Comparison of ENCODE assay signal across 33 cellular contexts in genomic region chr3:113040231-113040630, GRCh38.
"Had no signal": no experiment of that assay in that cellular context is flagged by ENCODE, and none has a peak within 500 bp of the region (broad histone marks: within the 10 kb centered on the region; RNA-seq: fewer than 3 reads in every experiment).

No MANE protein-coding gene starts in this region.

- FAIRE-seq: TTC549 had no signal

- DNase-seq: activated B cell treated with CpG ODN at 0.5 μM for 24 hours; activated CD4-positive, alpha-beta memory T cell treated with anti-CD3 and anti-CD28 coated beads for 36 hours; activated CD4-positive, alpha-beta T cell treated with anti-CD3 and anti-CD28 coated beads for 4 hours; activated CD4-positive, alpha-beta T cell treated with anti-CD3 and anti-CD28 coated beads, Interleukin-2, amount 10 ng/mL, durations not matched to agents 24 days and 14 days; activated CD4-positive, alpha-beta T cell treated with anti-CD3 and anti-CD28 coated beads, Interleukin-2, amount 50 U/mL, for 1 hour; activated CD4-positive, alpha-beta T cell treated with anti-CD3 and anti-CD28 coated beads, Interleukin-2, amount 50 U/mL, for 4 hours; activated CD4-positive, CD25-positive, alpha-beta regulatory T cell treated with anti-CD3 and anti-CD28 coated beads, Interleukin-2, amount 50 U/mL, for 72 hours; activated CD8-positive, alpha-beta memory T cell treated with anti-CD3 and anti-CD28 coated beads, Interleukin-2, amount 50 U/mL, for 4 hours; activated CD8-positive, alpha-beta T cell treated with anti-CD3 and anti-CD28 coated beads for 36 hours; activated effector memory CD4-positive, alpha-beta T cell treated with anti-CD3 and anti-CD28 coated beads, Interleukin-2, amount 50 U/mL, for 16 hours; activated gamma-delta T cell treated with Interleukin-2 at 50 U/mL for 16 hours; activated naive CD4-positive, alpha-beta T cell; activated naive CD4-positive, alpha-beta T cell treated with anti-CD3 and anti-CD28 coated beads for 36 hours; activated naive CD4-positive, alpha-beta T cell treated with anti-CD3 and anti-CD28 coated beads, Interleukin-2, amount 50 U/mL, for 16 hours; activated naive CD8-positive, alpha-beta T cell treated with anti-CD3 and anti-CD28 coated beads for 36 hours; activated T-cell treated with anti-CD3 and anti-CD28 coated beads for 4 hours; activated T-cell treated with anti-CD3 and anti-CD28 coated beads, Interleukin-2, amount 50 U/mL, for 1 hour; activated T-cell treated with anti-CD3 and anti-CD28 coated beads, Interleukin-2, amount 50 U/mL, for 4 hours; activated T-cell treated with anti-CD3 and anti-CD28 coated beads, Interleukin-2, amount 50 U/mL, for 72 hours; adrenal gland; amniotic stem cell; body of pancreas; brain microvascular endothelial cell; central memory CD4-positive, alpha-beta T cell; T-helper 1 cell; T-helper 2 cell; T-helper 9 cell had no signal

- H3K27me3 ChIP-seq: adrenal gland, ascending aorta, body of pancreas, brain microvascular endothelial cell, breast epithelium had no signal

- H3K36me3 ChIP-seq: adrenal gland, ascending aorta, brain microvascular endothelial cell, breast epithelium had no signal

- H3K4me1 ChIP-seq: adrenal gland, ascending aorta, body of pancreas, breast epithelium had no signal

- ATAC-seq: activated CD8-positive, alpha-beta T cell treated with anti-CD3 and anti-CD28 coated beads for 36 hours; activated naive CD4-positive, alpha-beta T cell treated with anti-CD3 and anti-CD28 coated beads, Interleukin-2, amount 50 U/mL, for 72 hours; activated T-cell treated with anti-CD3 and anti-CD28 coated beads, Interleukin-2, amount 50 U/mL, for 4 hours; activated T-cell treated with anti-CD3 and anti-CD28 coated beads, Interleukin-2, amount 50 U/mL, for 72 hours; activated T-helper 17 cell treated with anti-CD3 and anti-CD28 coated beads, Interleukin-2, amount 50 U/mL, for 72 hours; body of pancreas had no signal

- H3K4me3 ChIP-seq: adrenal gland, ascending aorta, body of pancreas, breast epithelium had no signal

- H3K27ac ChIP-seq: adrenal gland, ascending aorta, body of pancreas, brain microvascular endothelial cell, breast epithelium, VCaP had no signal

- H3K9me3 ChIP-seq: adrenal gland, ascending aorta, body of pancreas, breast epithelium had no signal
